8 cellular contexts compared by ENCODE assay signal in genomic region chr6:149922642-149923326, GRCh38. TPM values are rescaled to one million over a fixed set of nuclear protein-coding genes. Genes with fewer than 3 reads are reported as not detected.
DNase-seq lines count a peak whose midpoint lies in the region; TF ChIP-seq lines count a peak whose summit lies in the region.

Gene RAET1G, minus strand, starts transcription at chr6:149923121. Its CDS starts 111 bp downstream, at chr6:149923010.

- no peak within 1 kb of the TSS for H3K4me2 ChIP-seq in MM.1S (ENCODE audit: low read depth, low read length)
- H3K4me2 ChIP-seq in osteoblast (ENCODE audit: insufficient read depth, low read length) = peak within 1 kb of the TSS; percentile 97

- H3K27me3 ChIP-seq in MM.1S (replicated peaks; ENCODE audit: insufficient read depth, low read length) (peaks cover 79% of the 10 kb centered on the region), adipocyte (replicated peaks; ENCODE audit: control insufficient read depth, insufficient read depth, low read length) (peaks cover 3% of the 10 kb centered on the region), cardiac muscle cell (peaks cover 93% of the 10 kb centered on the region), osteoblast (ENCODE audit: insufficient read depth, low read length) (no peaks in the 10 kb centered on the region)

- DNase-seq in GM03348 (ENCODE audit: low spot score) (peak; percentile 97), MM.1S (peak; percentile 22), T-helper 1 cell (peak; percentile 57 to 83 (median 72)), adipocyte (ENCODE audit: low read depth) (peak; percentile 92), cardiac muscle cell (ENCODE audit: low read depth in 1 of 2, low spot score in 1 of 2) (peak; percentile 87 to 97), osteoblast (ENCODE audit: insufficient read length, low spot score, missing footprints) (peak; percentile 99), substantia nigra (lab: John Stamatoyannopoulos, UW) (peak in 48 of 49 donors; percentile 4 to 90 (median 60)), AML-193 (lab: John Stamatoyannopoulos, UW) (no peak)

- no peak within 1 kb of the TSS for H3K4me3 ChIP-seq in MM.1S (ENCODE audit: low read length)
- peak within 1 kb of the TSS; percentile 90 for H3K4me3 ChIP-seq in adipocyte (ENCODE audit: low read length)
- peak within 1 kb of the TSS; percentile 28 for H3K4me3 ChIP-seq in cardiac muscle cell
- peak within 1 kb of the TSS; percentile 70 for H3K4me3 ChIP-seq in osteoblast (ENCODE audit: insufficient read depth, low read length)

- no peaks in the 10 kb centered on the region for H3F3A ChIP-seq in MM.1S (ENCODE audit: insufficient read depth, low read length)

- H3K36me3 ChIP-seq in MM.1S (replicated peaks; ENCODE audit: insufficient read depth, low read length) = no peaks in the 10 kb centered on the region
- no peaks in the 10 kb centered on the region for H3K36me3 ChIP-seq in adipocyte (ENCODE audit: control insufficient read depth, insufficient read depth, low read length, severe bottlenecking)
- no peaks in the 10 kb centered on the region for H3K36me3 ChIP-seq in cardiac muscle cell
- no peaks in the 10 kb centered on the region for H3K36me3 ChIP-seq in osteoblast (ENCODE audit: insufficient read depth, low read length)

- H3K9ac ChIP-seq in MM.1S (ENCODE audit: low read length) (no peak within 1 kb of the TSS), adipocyte (ENCODE audit: low read length) (peak within 1 kb of the TSS; percentile 78)

- no peak within 1 kb of the TSS for H2AFZ ChIP-seq in MM.1S (ENCODE audit: low read length)
- H2AFZ ChIP-seq in osteoblast (ENCODE audit: low read length) = peak within 1 kb of the TSS; percentile 63

- H3K27ac ChIP-seq in MM.1S (ENCODE audit: low read length) = no peak within 1 kb of the TSS
- no peak within 1 kb of the TSS for H3K27ac ChIP-seq in cardiac muscle cell
- H3K27ac ChIP-seq in osteoblast (ENCODE audit: low read depth, low read length) = no peak within 1 kb of the TSS
- no peak within 1 kb of the TSS for H3K27ac ChIP-seq in substantia nigra (ENCODE audit: low read depth, low read length, poor library complexity, severe bottlenecking)

- no peaks in the 10 kb centered on the region for H3K9me2 ChIP-seq in MM.1S (replicated peaks; ENCODE audit: insufficient read depth, low read length)

- no peaks in the 10 kb centered on the region for H3K4me1 ChIP-seq in MM.1S (ENCODE audit: low read length)
- peaks cover 8% of the 10 kb centered on the region for H3K4me1 ChIP-seq in adipocyte (ENCODE audit: control insufficient read depth, insufficient read depth, low read length)
- H3K4me1 ChIP-seq in cardiac muscle cell (ENCODE audit: low read depth) = no peaks in the 10 kb centered on the region
- peaks cover 7% of the 10 kb centered on the region for H3K4me1 ChIP-seq in osteoblast (ENCODE audit: insufficient read depth, low read length)

- no peaks in the 10 kb centered on the region for H4K20me1 ChIP-seq in MM.1S (ENCODE audit: insufficient read depth, low read length)
- H4K20me1 ChIP-seq in osteoblast (ENCODE audit: insufficient read depth, low read length) = no peaks in the 10 kb centered on the region

- H3K79me2 ChIP-seq in MM.1S (ENCODE audit: low read length) (no peaks in the 10 kb centered on the region), osteoblast (ENCODE audit: insufficient read depth, low read length) (no peaks in the 10 kb centered on the region)

- TF ChIP-seq CTCF in MM.1S (IDR thresholded peaks at IDR 0.05; ENCODE audit: low read length) (no peak), cardiac muscle cell (IDR thresholded peaks at IDR 0.05; ENCODE audit: low read depth, low read length) (no peak), osteoblast (IDR thresholded peaks at IDR 0.05; ENCODE audit: extremely low read depth, low read depth, low read length) (no peak)

- no peaks in the 10 kb centered on the region for H3K9me3 ChIP-seq in MM.1S (replicated peaks; ENCODE audit: insufficient read depth, low read length)
- no peaks in the 10 kb centered on the region for H3K9me3 ChIP-seq in adipocyte (ENCODE audit: control insufficient read depth, low read length)
- H3K9me3 ChIP-seq in cardiac muscle cell (ENCODE audit: low read depth) = no peaks in the 10 kb centered on the region
- no peaks in the 10 kb centered on the region for H3K9me3 ChIP-seq in osteoblast (ENCODE audit: low read depth, low read length)

RNA-seq across cellular contexts. Expression of gene RAET1G, which starts in this region (rescaled TPM):
- total RNA-seq in cardiac muscle cell (not detected in 2 replicates), osteoblast (1.5 and 1.8 TPM in 2 replicates)
- polyA plus RNA-seq in cardiac muscle cell = not detected in 2 replicates

Comparison
In these comparisons a context has a peak if more than half of its experiments do, and no peak if none do; other contexts are left out.
1. Peak in DNase-seq and H3K4me3 ChIP-seq in cardiac muscle cell; RNA of the gene not detected or under 1 TPM.
2. DNase-seq: peak in GM03348 (single experiment), MM.1S (single experiment), T-helper 1 cell (5 of 5), adipocyte (single experiment), osteoblast (single experiment) and substantia nigra (48 of 49); none in AML-193 (0 of 2).